In the genomic region with DNA sequence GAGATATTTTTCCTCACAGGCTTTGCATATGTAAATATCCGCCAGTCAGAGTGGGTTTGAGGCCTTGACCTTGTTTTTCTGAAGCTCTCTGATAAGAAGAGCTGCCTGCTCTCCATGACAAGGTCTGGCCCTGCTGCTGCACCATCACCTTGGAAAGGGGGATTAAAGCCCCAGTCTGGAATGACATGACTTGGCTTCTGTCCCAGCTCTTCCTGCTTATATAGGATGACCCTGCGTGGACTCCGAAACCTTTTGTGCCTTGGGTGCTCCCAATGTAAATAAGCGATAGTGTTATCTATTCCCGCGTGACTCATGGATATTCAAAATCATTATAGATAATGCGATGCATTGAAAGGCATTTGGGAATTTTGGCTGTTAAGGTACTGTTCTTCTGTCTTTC, we compare ENCODE assay signal across 1 cellular context.
TF ChIP-seq lines count a peak whose summit lies in the region.

No MANE protein-coding gene starts in this region.

TF ChIP-seq in endothelial cell of umbilical vein, 7 proteins besides CTCF, POLR2A, EP300 and RAD21 (continued from another document):
- TF ChIP-seq JUN (IDR thresholded peaks at IDR 0.05; ENCODE audit: borderline replicate concordance, insufficient read depth, insufficient read length, low read depth), result no peak
- TF ChIP-seq POLR2AphosphoS5 (IDR thresholded peaks at IDR 0.05; ENCODE audit: insufficient read depth, low read depth, low read length), result peak; percentile 22
- TF ChIP-seq, protein P1, sequence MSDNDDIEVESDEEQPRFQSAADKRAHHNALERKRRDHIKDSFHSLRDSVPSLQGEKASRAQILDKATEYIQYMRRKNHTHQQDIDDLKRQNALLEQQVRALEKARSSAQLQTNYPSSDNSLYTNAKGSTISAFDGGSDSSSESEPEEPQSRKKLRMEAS (IDR thresholded peaks at IDR 0.05; ENCODE audit: insufficient read depth, insufficient read length), result no peak
